8 cellular contexts compared by ENCODE assay signal in the genomic region with DNA sequence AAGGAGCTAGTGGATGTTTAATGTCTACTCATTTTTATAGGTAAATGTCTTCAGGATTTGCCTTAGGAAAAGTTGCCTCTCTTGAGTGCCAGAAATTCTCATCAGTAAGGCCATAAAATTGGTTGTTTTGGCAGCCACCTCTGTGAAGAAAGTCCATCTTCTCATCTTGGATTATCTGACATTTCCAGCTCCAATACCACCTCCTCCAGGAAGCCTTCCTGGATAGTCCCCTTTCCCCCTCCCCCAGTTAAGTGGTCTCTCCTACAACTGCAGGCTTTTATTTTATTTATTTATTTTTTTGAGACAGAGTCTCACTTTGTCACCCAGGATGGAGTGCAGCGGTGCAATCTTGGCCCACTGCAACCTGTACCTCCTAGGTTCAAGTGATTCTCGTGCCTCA.
"Had no signal": no experiment of that assay in that cellular context is flagged by ENCODE, and none has a peak within 500 bp of the region (broad histone marks: within the 10 kb centered on the region; RNA-seq: fewer than 3 reads in every experiment).

No MANE protein-coding gene starts in this region.

- H3K4me2 ChIP-seq: GM23338 had no signal

- H3K4me3 ChIP-seq: GM23338 had no signal

- ATAC-seq: GM23338 had no signal

- DNase-seq: H9, HCEC 1CT, IMR-90, KBM-7 had no signal

- FAIRE-seq: H1, H54, HTR-8/SVneo had no signal

- H2AFZ ChIP-seq: GM23338 had no signal
